Comparison of ENCODE assay signal across 9 cellular contexts in the genomic region with DNA sequence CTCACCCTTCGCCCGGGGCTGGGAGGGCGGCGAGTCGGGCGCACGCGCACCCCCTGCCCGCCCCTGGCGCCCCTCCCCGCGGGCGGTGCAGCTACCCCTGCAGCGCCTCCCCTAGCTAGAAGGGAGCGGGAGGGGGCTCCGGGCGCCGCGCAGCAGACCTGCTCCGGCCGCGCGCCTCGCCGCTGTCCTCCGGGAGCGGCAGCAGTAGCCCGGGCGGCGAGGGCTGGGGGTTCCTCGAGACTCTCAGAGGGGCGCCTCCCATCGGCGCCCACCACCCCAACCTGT. TPM values are rescaled to one million over a fixed set of nuclear protein-coding genes. Genes with fewer than 3 reads are reported as not detected.
DNase-seq lines count a peak whose midpoint lies in the region; ATAC-seq and TF ChIP-seq lines count a peak whose summit lies in the region.
"Had no signal": no experiment of that assay in that cellular context is flagged by ENCODE, and none has a peak within 500 bp of the region (broad histone marks: within the 10 kb centered on the region; RNA-seq: fewer than 3 reads in every experiment).

A gene with protein sequence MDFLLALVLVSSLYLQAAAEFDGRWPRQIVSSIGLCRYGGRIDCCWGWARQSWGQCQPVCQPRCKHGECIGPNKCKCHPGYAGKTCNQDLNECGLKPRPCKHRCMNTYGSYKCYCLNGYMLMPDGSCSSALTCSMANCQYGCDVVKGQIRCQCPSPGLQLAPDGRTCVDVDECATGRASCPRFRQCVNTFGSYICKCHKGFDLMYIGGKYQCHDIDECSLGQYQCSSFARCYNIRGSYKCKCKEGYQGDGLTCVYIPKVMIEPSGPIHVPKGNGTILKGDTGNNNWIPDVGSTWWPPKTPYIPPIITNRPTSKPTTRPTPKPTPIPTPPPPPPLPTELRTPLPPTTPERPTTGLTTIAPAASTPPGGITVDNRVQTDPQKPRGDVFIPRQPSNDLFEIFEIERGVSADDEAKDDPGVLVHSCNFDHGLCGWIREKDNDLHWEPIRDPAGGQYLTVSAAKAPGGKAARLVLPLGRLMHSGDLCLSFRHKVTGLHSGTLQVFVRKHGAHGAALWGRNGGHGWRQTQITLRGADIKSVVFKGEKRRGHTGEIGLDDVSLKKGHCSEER (plus strand): TSS at position 148 of the 285 bp plus-strand sequence. CDS start 182 bp downstream, outside the sequence.

- no CpG with 5 or more reads among the region's 34 CpGs for WGBS in smooth muscle cell (ENCODE audit: low lambda C conversion rate)

- H3K36me3 ChIP-seq in iPS-15b (ENCODE audit: control insufficient read depth, insufficient read depth, low read length) (no peaks in the 10 kb centered on the region), smooth muscle cell (ENCODE audit: low read depth) (no peaks in the 10 kb centered on the region)

- no peak for TF ChIP-seq CTCF in smooth muscle cell (IDR thresholded peaks at IDR 0.05; ENCODE audit: borderline replicate concordance, insufficient read depth, poor library complexity, severe bottlenecking)

- H3K4me3 ChIP-seq in iPS-15b (ENCODE audit: low read depth, low read length) = peak within 1 kb of the TSS; percentile 75
- H3K4me3 ChIP-seq in smooth muscle cell = peak within 1 kb of the TSS; percentile 55

- peaks cover 67% of the 10 kb centered on the region for H3K27me3 Mint-ChIP-seq in activated CD4-positive, alpha-beta T cell treated with anti-CD3 and anti-CD28 coated beads for 36 hours
- H3K27me3 Mint-ChIP-seq in activated CD4-positive, alpha-beta memory T cell treated with anti-CD3 and anti-CD28 coated beads for 36 hours = peaks cover 59% of the 10 kb centered on the region

- peak within 1 kb of the TSS; percentile 70 for H2AFZ ChIP-seq in smooth muscle cell (ENCODE audit: low read depth)

- no peak within 1 kb of the TSS for H3K27ac ChIP-seq in smooth muscle cell (ENCODE audit: low read depth)

- H3K4me3 Mint-ChIP-seq in activated CD4-positive, alpha-beta T cell treated with anti-CD3 and anti-CD28 coated beads for 36 hours = peak within 1 kb of the TSS; percentile 57
- peak within 1 kb of the TSS; percentile 46 for H3K4me3 Mint-ChIP-seq in activated CD4-positive, alpha-beta memory T cell treated with anti-CD3 and anti-CD28 coated beads for 36 hours

- peaks cover 3% of the 10 kb centered on the region for H3F3A ChIP-seq in smooth muscle cell (ENCODE audit: low read depth)

- ATAC-seq in activated CD4-positive, alpha-beta T cell treated with anti-CD3 and anti-CD28 coated beads for 36 hours = peak; percentile 24
- peak; percentile 15 for ATAC-seq in HG03175 (IDR thresholded peaks at IDR 0.05; ENCODE audit: unreplicated experiment)

- H4K20me1 ChIP-seq in smooth muscle cell (ENCODE audit: low read depth) = no peaks in the 10 kb centered on the region

- H3K4me1 Mint-ChIP-seq in activated CD4-positive, alpha-beta T cell treated with anti-CD3 and anti-CD28 coated beads for 36 hours = peaks cover 8% of the 10 kb centered on the region
- peaks cover 4% of the 10 kb centered on the region for H3K4me1 Mint-ChIP-seq in activated CD4-positive, alpha-beta memory T cell treated with anti-CD3 and anti-CD28 coated beads for 36 hours (ENCODE audit: low read depth)

- peak within 1 kb of the TSS; percentile 9 for H3K9ac ChIP-seq in iPS-15b (ENCODE audit: low read depth, low read length)
- H3K9ac ChIP-seq in smooth muscle cell (ENCODE audit: low read depth) = peak within 1 kb of the TSS; percentile 6

- POLR2A ChIA-PET in activated CD4-positive, alpha-beta T cell treated with anti-CD3 and anti-CD28 coated beads for 36 hours (lab: Charles Lee) = no interaction called here
- POLR2A ChIA-PET in activated CD4-positive, alpha-beta memory T cell treated with anti-CD3 and anti-CD28 coated beads for 36 hours (lab: Charles Lee) = no interaction called here

- intact Hi-C loops in activated CD4-positive, alpha-beta T cell treated with anti-CD3 and anti-CD28 coated beads for 36 hours (cut with DNase I, micrococcal nuclease) = no loop called here
- intact Hi-C loops in activated CD4-positive, alpha-beta memory T cell treated with anti-CD3 and anti-CD28 coated beads for 36 hours (cut with micrococcal nuclease) = no loop called here

- no peaks in the 10 kb centered on the region for H3K36me3 Mint-ChIP-seq in activated CD4-positive, alpha-beta T cell treated with anti-CD3 and anti-CD28 coated beads for 36 hours (ENCODE audit: low read depth)
- no peaks in the 10 kb centered on the region for H3K36me3 Mint-ChIP-seq in activated CD4-positive, alpha-beta memory T cell treated with anti-CD3 and anti-CD28 coated beads for 36 hours

- no peaks in the 10 kb centered on the region for H3K9me3 ChIP-seq in iPS-15b (ENCODE audit: control insufficient read depth, insufficient read depth, low read length)
- no peaks in the 10 kb centered on the region for H3K9me3 ChIP-seq in smooth muscle cell (replicated peaks; ENCODE audit: low read depth)

- no peaks in the 10 kb centered on the region for H3K79me2 ChIP-seq in smooth muscle cell (ENCODE audit: low read depth)

- peaks cover 76% of the 10 kb centered on the region for H3K27me3 ChIP-seq in iPS-15b (ENCODE audit: control insufficient read depth, insufficient read depth, low read length)
- peaks cover 79% of the 10 kb centered on the region for H3K27me3 ChIP-seq in smooth muscle cell (ENCODE audit: low read depth)

- no peak within 1 kb of the TSS for H3K27ac Mint-ChIP-seq in activated CD4-positive, alpha-beta T cell treated with anti-CD3 and anti-CD28 coated beads for 36 hours
- H3K27ac Mint-ChIP-seq in activated CD4-positive, alpha-beta memory T cell treated with anti-CD3 and anti-CD28 coated beads for 36 hours = no peak within 1 kb of the TSS

- H3K9me3 Mint-ChIP-seq in activated CD4-positive, alpha-beta T cell treated with anti-CD3 and anti-CD28 coated beads for 36 hours (ENCODE audit: low read depth) = no peaks in the 10 kb centered on the region
- no peaks in the 10 kb centered on the region for H3K9me3 Mint-ChIP-seq in activated CD4-positive, alpha-beta memory T cell treated with anti-CD3 and anti-CD28 coated beads for 36 hours

- peaks cover 11% of the 10 kb centered on the region for H3K4me1 ChIP-seq in iPS-15b (ENCODE audit: control insufficient read depth, insufficient read depth, low read length)
- H3K4me1 ChIP-seq in smooth muscle cell (ENCODE audit: low read depth) = peaks cover 4% of the 10 kb centered on the region

- DNase-seq in activated CD4-positive, alpha-beta T cell treated with anti-CD3 and anti-CD28 coated beads for 36 hours = no peak
- no peak for DNase-seq in activated CD4-positive, alpha-beta T cell treated with anti-CD3 and anti-CD28 coated beads, Interleukin-2, amount 50 U/mL, for 48 hours
- no peak for DNase-seq in activated CD4-positive, alpha-beta memory T cell treated with anti-CD3 and anti-CD28 coated beads for 36 hours
- DNase-seq in smooth muscle cell (lab: John Stamatoyannopoulos, UW; ENCODE audit: unreplicated experiment) (no peak), COLO829 (ENCODE audit: low spot score) (no peak), NCI-H2227 (lab: John Stamatoyannopoulos, UW; ENCODE audit: unreplicated experiment) (no peak)
- DNase-seq: DND-41 had no signal

- CTCF ChIA-PET in activated CD4-positive, alpha-beta T cell treated with anti-CD3 and anti-CD28 coated beads for 36 hours (lab: Charles Lee) = no interaction called here
- CTCF ChIA-PET in activated CD4-positive, alpha-beta memory T cell treated with anti-CD3 and anti-CD28 coated beads for 36 hours (lab: Charles Lee) = no interaction called here

- peak within 1 kb of the TSS; percentile 90 for H3K4me2 ChIP-seq in smooth muscle cell

RNA-seq across cellular contexts. Expression of the gene that starts here (rescaled TPM):
- total RNA-seq in activated CD4-positive, alpha-beta T cell treated with anti-CD3 and anti-CD28 coated beads for 36 hours = not detected
- total RNA-seq in activated CD4-positive, alpha-beta memory T cell treated with anti-CD3 and anti-CD28 coated beads for 36 hours = not detected
- 0.45 and 0.99 TPM in 2 replicates for total RNA-seq in smooth muscle cell
- 0.43 and 2.9 TPM in 2 replicates for polyA plus RNA-seq in smooth muscle cell

Comparison
In these comparisons a context has a peak if more than half of its experiments do, and no peak if none do; other contexts are left out.
1. Peak in ATAC-seq in activated CD4-positive, alpha-beta T cell treated with anti-CD3 and anti-CD28 coated beads for 36 hours; RNA of the gene not detected or under 1 TPM.